1 cellular context compared by ENCODE assay signal in the genomic region with DNA sequence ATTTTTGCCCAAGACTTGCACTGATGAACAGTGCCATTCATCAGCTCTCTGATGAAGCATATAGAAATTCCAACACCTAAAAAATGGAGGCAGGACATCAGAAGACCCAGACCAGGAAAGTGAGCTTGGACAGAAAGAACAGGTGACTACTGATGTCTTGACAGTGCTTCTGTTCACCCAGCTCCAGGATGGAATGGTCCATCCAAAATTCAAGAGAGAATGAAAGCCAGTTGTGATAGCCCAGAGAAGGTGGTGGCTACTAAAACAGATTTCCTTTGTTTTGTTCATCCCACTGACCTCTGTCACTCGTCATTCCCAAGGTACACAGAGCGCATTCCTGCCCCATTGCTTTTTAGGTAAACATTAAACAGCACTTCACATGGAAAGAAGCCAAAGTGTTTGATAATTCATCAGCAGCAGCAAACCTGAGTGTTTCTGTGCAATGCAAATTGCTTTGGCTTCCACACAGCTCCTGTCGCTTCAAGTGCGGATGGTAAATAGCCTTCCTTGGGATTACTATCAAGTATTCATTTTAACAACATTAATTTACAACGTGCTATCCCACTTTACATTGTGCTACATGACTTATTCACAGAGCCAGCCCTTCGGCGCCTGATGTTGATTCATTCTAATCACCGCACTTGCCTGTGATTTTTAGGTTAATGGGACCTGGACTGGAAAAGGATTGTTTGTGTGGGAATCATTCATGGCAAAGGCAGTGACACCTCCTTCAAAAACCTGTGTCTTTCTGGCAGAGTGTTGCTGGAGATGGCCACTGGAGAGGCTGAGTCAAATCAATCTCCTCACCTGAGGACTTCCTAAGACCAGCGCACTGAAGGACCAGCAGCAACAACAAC.
TF ChIP-seq lines count a peak whose summit lies in the region.

No MANE protein-coding gene starts in this region.

TF ChIP-seq in HepG2, 621 proteins besides CTCF, POLR2A, EP300 and RAD21 (continued from another document and continues in another):
- TF ChIP-seq, protein P1, sequence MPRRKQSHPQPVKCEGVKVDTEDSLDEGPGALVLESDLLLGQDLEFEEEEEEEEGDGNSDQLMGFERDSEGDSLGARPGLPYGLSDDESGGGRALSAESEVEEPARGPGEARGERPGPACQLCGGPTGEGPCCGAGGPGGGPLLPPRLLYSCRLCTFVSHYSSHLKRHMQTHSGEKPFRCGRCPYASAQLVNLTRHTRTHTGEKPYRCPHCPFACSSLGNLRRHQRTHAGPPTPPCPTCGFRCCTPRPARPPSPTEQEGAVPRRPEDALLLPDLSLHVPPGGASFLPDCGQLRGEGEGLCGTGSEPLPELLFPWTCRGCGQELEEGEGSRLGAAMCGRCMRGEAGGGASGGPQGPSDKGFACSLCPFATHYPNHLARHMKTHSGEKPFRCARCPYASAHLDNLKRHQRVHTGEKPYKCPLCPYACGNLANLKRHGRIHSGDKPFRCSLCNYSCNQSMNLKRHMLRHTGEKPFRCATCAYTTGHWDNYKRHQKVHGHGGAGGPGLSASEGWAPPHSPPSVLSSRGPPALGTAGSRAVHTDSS (CRISPR knock-in tag; conservative IDR thresholded peaks at IDR 0.05): no peak
- TF ChIP-seq, protein P2, sequence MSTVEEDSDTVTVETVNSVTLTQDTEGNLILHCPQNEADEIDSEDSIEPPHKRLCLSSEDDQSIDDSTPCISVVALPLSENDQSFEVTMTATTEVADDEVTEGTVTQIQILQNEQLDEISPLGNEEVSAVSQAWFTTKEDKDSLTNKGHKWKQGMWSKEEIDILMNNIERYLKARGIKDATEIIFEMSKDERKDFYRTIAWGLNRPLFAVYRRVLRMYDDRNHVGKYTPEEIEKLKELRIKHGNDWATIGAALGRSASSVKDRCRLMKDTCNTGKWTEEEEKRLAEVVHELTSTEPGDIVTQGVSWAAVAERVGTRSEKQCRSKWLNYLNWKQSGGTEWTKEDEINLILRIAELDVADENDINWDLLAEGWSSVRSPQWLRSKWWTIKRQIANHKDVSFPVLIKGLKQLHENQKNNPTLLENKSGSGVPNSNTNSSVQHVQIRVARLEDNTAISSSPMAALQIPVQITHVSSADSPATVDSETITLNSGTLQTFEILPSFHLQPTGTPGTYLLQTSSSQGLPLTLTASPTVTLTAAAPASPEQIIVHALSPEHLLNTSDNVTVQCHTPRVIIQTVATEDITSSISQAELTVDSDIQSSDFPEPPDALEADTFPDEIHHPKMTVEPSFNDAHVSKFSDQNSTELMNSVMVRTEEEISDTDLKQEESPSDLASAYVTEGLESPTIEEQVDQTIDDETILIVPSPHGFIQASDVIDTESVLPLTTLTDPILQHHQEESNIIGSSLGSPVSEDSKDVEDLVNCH (CRISPR knock-in tag; IDR thresholded peaks at IDR 0.05): no peak
- TF ChIP-seq, protein P3, sequence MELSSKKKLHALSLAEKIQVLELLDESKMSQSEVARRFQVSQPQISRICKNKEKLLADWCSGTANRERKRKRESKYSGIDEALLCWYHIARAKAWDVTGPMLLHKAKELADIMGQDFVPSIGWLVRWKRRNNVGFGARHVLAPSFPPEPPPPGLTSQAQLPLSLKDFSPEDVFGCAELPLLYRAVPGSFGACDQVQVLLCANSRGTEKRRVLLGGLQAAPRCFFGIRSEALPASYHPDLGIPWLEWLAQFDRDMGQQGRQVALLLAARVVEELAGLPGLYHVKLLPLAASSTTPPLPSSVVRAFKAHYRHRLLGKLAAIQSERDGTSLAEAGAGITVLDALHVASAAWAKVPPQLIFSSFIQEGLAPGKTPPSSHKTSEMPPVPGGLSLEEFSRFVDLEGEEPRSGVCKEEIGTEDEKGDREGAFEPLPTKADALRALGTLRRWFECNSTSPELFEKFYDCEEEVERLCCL (CRISPR knock-in tag; IDR thresholded peaks at IDR 0.05; ENCODE audit: borderline replicate concordance): no peak
- no peak for TF ChIP-seq YY1 (IDR thresholded peaks at IDR 0.05; ENCODE audit: insufficient read depth, insufficient replicate concordance, low read depth, low read length)
- TF ChIP-seq ZNF83 (CRISPR knock-in tag; IDR thresholded peaks at IDR 0.05; ENCODE audit: borderline replicate concordance): no peak
- TF ChIP-seq, protein P4, sequence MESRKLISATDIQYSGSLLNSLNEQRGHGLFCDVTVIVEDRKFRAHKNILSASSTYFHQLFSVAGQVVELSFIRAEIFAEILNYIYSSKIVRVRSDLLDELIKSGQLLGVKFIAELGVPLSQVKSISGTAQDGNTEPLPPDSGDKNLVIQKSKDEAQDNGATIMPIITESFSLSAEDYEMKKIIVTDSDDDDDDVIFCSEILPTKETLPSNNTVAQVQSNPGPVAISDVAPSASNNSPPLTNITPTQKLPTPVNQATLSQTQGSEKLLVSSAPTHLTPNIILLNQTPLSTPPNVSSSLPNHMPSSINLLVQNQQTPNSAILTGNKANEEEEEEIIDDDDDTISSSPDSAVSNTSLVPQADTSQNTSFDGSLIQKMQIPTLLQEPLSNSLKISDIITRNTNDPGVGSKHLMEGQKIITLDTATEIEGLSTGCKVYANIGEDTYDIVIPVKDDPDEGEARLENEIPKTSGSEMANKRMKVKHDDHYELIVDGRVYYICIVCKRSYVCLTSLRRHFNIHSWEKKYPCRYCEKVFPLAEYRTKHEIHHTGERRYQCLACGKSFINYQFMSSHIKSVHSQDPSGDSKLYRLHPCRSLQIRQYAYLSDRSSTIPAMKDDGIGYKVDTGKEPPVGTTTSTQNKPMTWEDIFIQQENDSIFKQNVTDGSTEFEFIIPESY (CRISPR knock-in tag; IDR thresholded peaks at IDR 0.05): peak; percentile 54; the same call in 1 of the 2 replicates
- TF ChIP-seq ZNF10 (CRISPR knock-in tag; IDR thresholded peaks at IDR 0.05; ENCODE audit: borderline replicate concordance, low read depth): no peak
- TF ChIP-seq PLRG1 (conservative IDR thresholded peaks at IDR 0.05): no peak
- TF ChIP-seq GFI1 (CRISPR knock-in tag; IDR thresholded peaks at IDR 0.05; ENCODE audit: borderline replicate concordance): peak; percentile 94
- no peak for TF ChIP-seq ZNF549 (CRISPR knock-in tag; IDR thresholded peaks at IDR 0.05)
- TF ChIP-seq ZNF30 (CRISPR knock-in tag; IDR thresholded peaks at IDR 0.05): peak; percentile 53; the same call in 1 of the 2 replicates
- TF ChIP-seq, protein P5, sequence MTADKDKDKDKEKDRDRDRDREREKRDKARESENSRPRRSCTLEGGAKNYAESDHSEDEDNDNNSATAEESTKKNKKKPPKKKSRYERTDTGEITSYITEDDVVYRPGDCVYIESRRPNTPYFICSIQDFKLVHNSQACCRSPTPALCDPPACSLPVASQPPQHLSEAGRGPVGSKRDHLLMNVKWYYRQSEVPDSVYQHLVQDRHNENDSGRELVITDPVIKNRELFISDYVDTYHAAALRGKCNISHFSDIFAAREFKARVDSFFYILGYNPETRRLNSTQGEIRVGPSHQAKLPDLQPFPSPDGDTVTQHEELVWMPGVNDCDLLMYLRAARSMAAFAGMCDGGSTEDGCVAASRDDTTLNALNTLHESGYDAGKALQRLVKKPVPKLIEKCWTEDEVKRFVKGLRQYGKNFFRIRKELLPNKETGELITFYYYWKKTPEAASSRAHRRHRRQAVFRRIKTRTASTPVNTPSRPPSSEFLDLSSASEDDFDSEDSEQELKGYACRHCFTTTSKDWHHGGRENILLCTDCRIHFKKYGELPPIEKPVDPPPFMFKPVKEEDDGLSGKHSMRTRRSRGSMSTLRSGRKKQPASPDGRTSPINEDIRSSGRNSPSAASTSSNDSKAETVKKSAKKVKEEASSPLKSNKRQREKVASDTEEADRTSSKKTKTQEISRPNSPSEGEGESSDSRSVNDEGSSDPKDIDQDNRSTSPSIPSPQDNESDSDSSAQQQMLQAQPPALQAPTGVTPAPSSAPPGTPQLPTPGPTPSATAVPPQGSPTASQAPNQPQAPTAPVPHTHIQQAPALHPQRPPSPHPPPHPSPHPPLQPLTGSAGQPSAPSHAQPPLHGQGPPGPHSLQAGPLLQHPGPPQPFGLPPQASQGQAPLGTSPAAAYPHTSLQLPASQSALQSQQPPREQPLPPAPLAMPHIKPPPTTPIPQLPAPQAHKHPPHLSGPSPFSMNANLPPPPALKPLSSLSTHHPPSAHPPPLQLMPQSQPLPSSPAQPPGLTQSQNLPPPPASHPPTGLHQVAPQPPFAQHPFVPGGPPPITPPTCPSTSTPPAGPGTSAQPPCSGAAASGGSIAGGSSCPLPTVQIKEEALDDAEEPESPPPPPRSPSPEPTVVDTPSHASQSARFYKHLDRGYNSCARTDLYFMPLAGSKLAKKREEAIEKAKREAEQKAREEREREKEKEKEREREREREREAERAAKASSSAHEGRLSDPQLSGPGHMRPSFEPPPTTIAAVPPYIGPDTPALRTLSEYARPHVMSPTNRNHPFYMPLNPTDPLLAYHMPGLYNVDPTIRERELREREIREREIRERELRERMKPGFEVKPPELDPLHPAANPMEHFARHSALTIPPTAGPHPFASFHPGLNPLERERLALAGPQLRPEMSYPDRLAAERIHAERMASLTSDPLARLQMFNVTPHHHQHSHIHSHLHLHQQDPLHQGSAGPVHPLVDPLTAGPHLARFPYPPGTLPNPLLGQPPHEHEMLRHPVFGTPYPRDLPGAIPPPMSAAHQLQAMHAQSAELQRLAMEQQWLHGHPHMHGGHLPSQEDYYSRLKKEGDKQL (CRISPR knock-in tag; IDR thresholded peaks at IDR 0.05; ENCODE audit: low read depth): peak; percentile 83
- 0 out of 2 replicates have a peak, but pooled peaks have one; percentile 28 for TF ChIP-seq IRX3 (CRISPR knock-in tag; IDR thresholded peaks at IDR 0.05; ENCODE audit: borderline replicate concordance, low read depth)
- no peak for TF ChIP-seq NFKB2 (CRISPR knock-in tag; IDR thresholded peaks at IDR 0.05; ENCODE audit: borderline replicate concordance)
- TF ChIP-seq ZNF749 (CRISPR knock-in tag; IDR thresholded peaks at IDR 0.05; ENCODE audit: borderline replicate concordance): no peak
- TF ChIP-seq, protein P6, sequence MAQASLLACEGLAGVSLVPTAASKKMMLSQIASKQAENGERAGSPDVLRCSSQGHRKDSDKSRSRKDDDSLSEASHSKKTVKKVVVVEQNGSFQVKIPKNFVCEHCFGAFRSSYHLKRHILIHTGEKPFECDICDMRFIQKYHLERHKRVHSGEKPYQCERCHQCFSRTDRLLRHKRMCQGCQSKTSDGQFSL (CRISPR knock-in tag; IDR thresholded peaks at IDR 0.05): no peak
- TF ChIP-seq ZNF746 (CRISPR knock-in tag; IDR thresholded peaks at IDR 0.05): 0 out of 2 replicates have a peak, but pooled peaks have one; percentile 33
- no peak for TF ChIP-seq ZNF432 (CRISPR knock-in tag; IDR thresholded peaks at IDR 0.05; ENCODE audit: borderline replicate concordance)
- TF ChIP-seq, protein P7, sequence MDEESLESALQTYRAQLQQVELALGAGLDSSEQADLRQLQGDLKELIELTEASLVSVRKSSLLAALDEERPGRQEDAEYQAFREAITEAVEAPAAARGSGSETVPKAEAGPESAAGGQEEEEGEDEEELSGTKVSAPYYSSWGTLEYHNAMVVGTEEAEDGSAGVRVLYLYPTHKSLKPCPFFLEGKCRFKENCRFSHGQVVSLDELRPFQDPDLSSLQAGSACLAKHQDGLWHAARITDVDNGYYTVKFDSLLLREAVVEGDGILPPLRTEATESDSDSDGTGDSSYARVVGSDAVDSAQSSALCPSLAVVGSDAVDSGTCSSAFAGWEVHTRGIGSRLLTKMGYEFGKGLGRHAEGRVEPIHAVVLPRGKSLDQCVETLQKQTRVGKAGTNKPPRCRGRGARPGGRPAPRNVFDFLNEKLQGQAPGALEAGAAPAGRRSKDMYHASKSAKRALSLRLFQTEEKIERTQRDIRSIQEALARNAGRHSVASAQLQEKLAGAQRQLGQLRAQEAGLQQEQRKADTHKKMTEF (CRISPR knock-in tag; IDR thresholded peaks at IDR 0.05): peak; percentile 97
- no peak for TF ChIP-seq PRMT3 (CRISPR knock-in tag; IDR thresholded peaks at IDR 0.05; ENCODE audit: borderline replicate concordance, low read depth)
- peak; percentile 75 for TF ChIP-seq GATAD1 (CRISPR knock-in tag; IDR thresholded peaks at IDR 0.05)
- TF ChIP-seq, protein P8, sequence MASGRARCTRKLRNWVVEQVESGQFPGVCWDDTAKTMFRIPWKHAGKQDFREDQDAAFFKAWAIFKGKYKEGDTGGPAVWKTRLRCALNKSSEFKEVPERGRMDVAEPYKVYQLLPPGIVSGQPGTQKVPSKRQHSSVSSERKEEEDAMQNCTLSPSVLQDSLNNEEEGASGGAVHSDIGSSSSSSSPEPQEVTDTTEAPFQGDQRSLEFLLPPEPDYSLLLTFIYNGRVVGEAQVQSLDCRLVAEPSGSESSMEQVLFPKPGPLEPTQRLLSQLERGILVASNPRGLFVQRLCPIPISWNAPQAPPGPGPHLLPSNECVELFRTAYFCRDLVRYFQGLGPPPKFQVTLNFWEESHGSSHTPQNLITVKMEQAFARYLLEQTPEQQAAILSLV (CRISPR knock-in tag; IDR thresholded peaks at IDR 0.05; ENCODE audit: borderline replicate concordance): no peak
- TF ChIP-seq, protein P9, sequence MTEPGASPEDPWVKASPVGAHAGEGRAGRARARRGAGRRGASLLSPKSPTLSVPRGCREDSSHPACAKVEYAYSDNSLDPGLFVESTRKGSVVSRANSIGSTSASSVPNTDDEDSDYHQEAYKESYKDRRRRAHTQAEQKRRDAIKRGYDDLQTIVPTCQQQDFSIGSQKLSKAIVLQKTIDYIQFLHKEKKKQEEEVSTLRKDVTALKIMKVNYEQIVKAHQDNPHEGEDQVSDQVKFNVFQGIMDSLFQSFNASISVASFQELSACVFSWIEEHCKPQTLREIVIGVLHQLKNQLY (CRISPR knock-in tag; IDR thresholded peaks at IDR 0.05): peak; percentile 90
- peak; percentile 82; the same call in 1 of the 2 replicates for TF ChIP-seq ZNF12 (CRISPR knock-in tag; IDR thresholded peaks at IDR 0.05)
- peak; percentile 94 for TF ChIP-seq TBX3 (IDR thresholded peaks at IDR 0.05; ENCODE audit: borderline replicate concordance)
- TF ChIP-seq, protein P10, sequence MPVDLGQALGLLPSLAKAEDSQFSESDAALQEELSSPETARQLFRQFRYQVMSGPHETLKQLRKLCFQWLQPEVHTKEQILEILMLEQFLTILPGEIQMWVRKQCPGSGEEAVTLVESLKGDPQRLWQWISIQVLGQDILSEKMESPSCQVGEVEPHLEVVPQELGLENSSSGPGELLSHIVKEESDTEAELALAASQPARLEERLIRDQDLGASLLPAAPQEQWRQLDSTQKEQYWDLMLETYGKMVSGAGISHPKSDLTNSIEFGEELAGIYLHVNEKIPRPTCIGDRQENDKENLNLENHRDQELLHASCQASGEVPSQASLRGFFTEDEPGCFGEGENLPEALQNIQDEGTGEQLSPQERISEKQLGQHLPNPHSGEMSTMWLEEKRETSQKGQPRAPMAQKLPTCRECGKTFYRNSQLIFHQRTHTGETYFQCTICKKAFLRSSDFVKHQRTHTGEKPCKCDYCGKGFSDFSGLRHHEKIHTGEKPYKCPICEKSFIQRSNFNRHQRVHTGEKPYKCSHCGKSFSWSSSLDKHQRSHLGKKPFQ (CRISPR knock-in tag; IDR thresholded peaks at IDR 0.05; ENCODE audit: insufficient replicate concordance): peak; percentile 82
- TF ChIP-seq, protein P11, sequence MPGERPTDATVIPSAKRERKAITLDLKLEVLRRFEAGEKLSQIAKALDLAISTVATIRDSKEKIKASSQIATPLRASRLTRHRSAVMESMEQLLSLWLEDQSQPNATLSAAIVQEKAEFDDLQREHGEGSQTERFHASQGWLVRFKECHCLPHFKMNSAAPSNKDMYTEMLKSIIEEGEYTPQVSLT (CRISPR knock-in tag; IDR thresholded peaks at IDR 0.05; ENCODE audit: borderline replicate concordance, low read depth): no peak
- TF ChIP-seq NBN (conservative IDR thresholded peaks at IDR 0.05): no peak
- TF ChIP-seq ZNF839 (CRISPR knock-in tag; IDR thresholded peaks at IDR 0.05; ENCODE audit: borderline replicate concordance): no peak
- 0 out of 2 replicates have a peak, but pooled peaks have one; percentile 85 for TF ChIP-seq ZNF383 (CRISPR knock-in tag; IDR thresholded peaks at IDR 0.05; ENCODE audit: borderline replicate concordance)
- TF ChIP-seq ZNF20 (CRISPR knock-in tag; IDR thresholded peaks at IDR 0.05): peak; percentile 81; the same call in 1 of the 2 replicates
- TF ChIP-seq, protein P12, sequence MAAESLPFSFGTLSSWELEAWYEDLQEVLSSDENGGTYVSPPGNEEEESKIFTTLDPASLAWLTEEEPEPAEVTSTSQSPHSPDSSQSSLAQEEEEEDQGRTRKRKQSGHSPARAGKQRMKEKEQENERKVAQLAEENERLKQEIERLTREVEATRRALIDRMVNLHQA (CRISPR knock-in tag; IDR thresholded peaks at IDR 0.05): no peak
- peak; percentile 69 for TF ChIP-seq ZEB1 (IDR thresholded peaks at IDR 0.05; ENCODE audit: insufficient replicate concordance, low read depth)
